In the genomic region with DNA sequence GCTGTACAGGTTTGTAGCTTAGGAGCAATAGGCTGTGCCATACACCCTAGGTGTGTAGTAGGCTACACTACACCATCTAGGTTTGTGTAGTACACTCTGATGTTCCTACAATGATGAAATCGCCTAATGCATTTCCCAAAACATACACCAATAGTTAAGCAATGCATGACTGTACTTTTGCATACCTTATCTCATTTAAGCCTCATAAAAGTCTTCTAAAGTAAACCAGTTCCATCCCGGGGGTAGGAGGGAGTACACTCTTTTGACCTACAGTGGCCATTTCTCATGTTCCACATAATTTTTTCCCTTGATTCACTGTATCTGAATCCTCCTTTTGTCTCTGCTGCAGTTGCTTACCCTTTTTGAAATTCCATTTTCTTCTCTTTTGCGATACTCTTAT, we compare ENCODE assay signal across 22 cellular contexts. TPM values are rescaled to one million over a fixed set of nuclear protein-coding genes. Genes with fewer than 3 reads are reported as not detected.
"Had no signal": no experiment of that assay in that cellular context is flagged by ENCODE, and none has a peak within 500 bp of the region (broad histone marks: within the 10 kb centered on the region; RNA-seq: fewer than 3 reads in every experiment).

No MANE protein-coding gene starts in this region.

- H3K9me3 Mint-ChIP-seq: immature natural killer cell, memory B cell, mesothelial cell of epicardium, natural killer cell, neural crest cell, type B pancreatic cell had no signal

- H3K27ac ChIP-seq: dorsolateral prefrontal cortex, gastrocnemius medialis, left ventricle myocardium inferior, lower lobe of right lung, sigmoid colon, skin epidermis, suprapubic skin, thyroid gland had no signal

- H3K27me3 ChIP-seq: dorsolateral prefrontal cortex, gastrocnemius medialis, sigmoid colon, suprapubic skin, thyroid gland had no signal

- H3K27me3 Mint-ChIP-seq: memory B cell, type B pancreatic cell had no signal

- H3K4me1 Mint-ChIP-seq: immature natural killer cell, mesothelial cell of epicardium, neural crest cell had no signal

- DNase-seq: cortex of kidney; dorsolateral prefrontal cortex; effector CD8-positive, alpha-beta T cell; gastrocnemius medialis; immature natural killer cell; kidney; left cardiac atrium; left ventricle myocardium inferior; lower lobe of right lung; natural killer cell; posterior cingulate gyrus; sigmoid colon; stimulated activated CD4-positive, alpha-beta T cell treated with anti-CD3 and anti-CD28 coated beads, Interleukin-2, amount 100 ng/mL, for 48 hours; stimulated activated naive CD4-positive, alpha-beta T cell treated with Interleukin-2 at 50 U/mL for 16 hours; thyroid gland had no signal

- ATAC-seq: esophagus mucosa, gastrocnemius medialis, left cardiac atrium, lower lobe of right lung, natural killer cell had no signal

- H3K9me3 ChIP-seq: gastrocnemius medialis, left ventricle myocardium inferior, lower lobe of right lung, sigmoid colon, suprapubic skin, thyroid gland had no signal

- H3K4me3 Mint-ChIP-seq: immature natural killer cell, memory B cell, mesothelial cell of epicardium, natural killer cell, neural crest cell, type B pancreatic cell had no signal

- H3K27ac Mint-ChIP-seq: memory B cell, mesothelial cell of epicardium, natural killer cell, type B pancreatic cell had no signal

- H3K4me3 ChIP-seq: dorsolateral prefrontal cortex, gastrocnemius medialis, left ventricle myocardium inferior, lower lobe of right lung, sigmoid colon, skin epidermis, suprapubic skin, thyroid gland had no signal

- H3K4me1 ChIP-seq: gastrocnemius medialis, lower lobe of right lung, suprapubic skin, thyroid gland had no signal

RNA-seq across cellular contexts. Expression of a gene that starts 32.9 kb away (rescaled TPM):
- total RNA-seq: esophagus mucosa had no signal
- polyA plus RNA-seq: immature natural killer cell had no signal
